ENCODE assay signal across 23 cellular contexts in genomic region chr12:107356937-107357295, GRCh38.
"Had no signal": no experiment of that assay in that cellular context is flagged by ENCODE, and none has a peak within 500 bp of the region (broad histone marks: within the 10 kb centered on the region; RNA-seq: fewer than 3 reads in every experiment).

No MANE protein-coding gene starts in this region.

- H3K27ac ChIP-seq: adrenal gland, breast epithelium, cardiac muscle cell, colonic mucosa, dorsolateral prefrontal cortex had no signal

- H3K4me1 ChIP-seq: adrenal gland, breast epithelium, colonic mucosa had no signal

- H3K9me3 ChIP-seq: adrenal gland, breast epithelium, colonic mucosa had no signal

- FAIRE-seq: frontal cortex had no signal

- H3K27me3 ChIP-seq: breast epithelium, colonic mucosa had no signal

- DNase-seq: activated CD4-positive, alpha-beta memory T cell treated with anti-CD3 and anti-CD28 coated beads for 36 hours; activated CD4-positive, alpha-beta T cell treated with anti-CD3 and anti-CD28 coated beads for 36 hours; activated CD4-positive, CD25-positive, alpha-beta regulatory T cell; activated CD4-positive, CD25-positive, alpha-beta regulatory T cell treated with anti-CD3 and anti-CD28 coated beads, Interleukin-2, amount 50 U/mL, for 72 hours; activated CD8-positive, alpha-beta memory T cell treated with anti-CD3 and anti-CD28 coated beads, Interleukin-2, amount 50 U/mL, for 4 hours; activated gamma-delta T cell; activated naive CD4-positive, alpha-beta T cell; activated naive CD4-positive, alpha-beta T cell treated with anti-CD3 and anti-CD28 coated beads, Interleukin-2, amount 10 ng/mL, durations not matched to agents 7 days and 5 days; activated naive CD8-positive, alpha-beta T cell treated with anti-CD3 and anti-CD28 coated beads, Interleukin-2, amount 50 U/mL, for 24 hours; activated T-cell treated with anti-CD3 and anti-CD28 coated beads for 4 hours; activated T-cell treated with anti-CD3 and anti-CD28 coated beads, Interleukin-2, amount 50 U/mL, for 24 hours; adrenal gland; aorta; central memory CD4-positive, alpha-beta T cell; cerebellar nuclear complex; colonic mucosa; dorsolateral prefrontal cortex; effector memory CD4-positive, alpha-beta T cell; endodermal cell; head of caudate nucleus had no signal

- H3K4me3 ChIP-seq: adrenal gland, breast epithelium, cardiac muscle cell, colonic mucosa, dorsolateral prefrontal cortex had no signal

- H3K36me3 ChIP-seq: adrenal gland, breast epithelium, cardiac muscle cell, colonic mucosa had no signal
